Comparison of ENCODE assay signal across 18 cellular contexts in the genomic region with DNA sequence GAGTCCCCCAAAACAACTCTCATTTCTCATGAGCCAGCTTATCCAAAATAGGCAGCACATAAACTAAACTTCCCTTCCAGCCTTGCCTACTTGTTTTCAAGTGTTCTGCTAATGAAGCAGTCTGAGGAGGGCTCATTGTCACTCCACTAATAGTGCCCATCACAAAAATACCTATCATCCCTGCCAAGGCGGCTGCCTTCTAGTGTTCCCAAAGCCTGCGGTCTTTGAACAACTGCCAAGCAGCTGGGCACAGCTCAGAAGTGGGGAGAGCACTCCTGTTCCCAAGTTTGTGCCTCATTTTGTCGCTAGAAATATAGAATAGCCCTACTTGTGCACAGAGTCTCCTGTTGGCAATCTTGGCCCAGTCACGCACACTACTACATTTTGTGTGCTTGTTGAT. TPM values are rescaled to one million over a fixed set of nuclear protein-coding genes. Genes with fewer than 3 reads are reported as not detected.
A peak's percentile ranks its signal among the peaks of the same experiment; 100 is the strongest.
DNase-seq lines count a peak whose midpoint lies in the region; ATAC-seq and TF ChIP-seq lines count a peak whose summit lies in the region.
"Had no signal": no experiment of that assay in that cellular context is flagged by ENCODE, and none has a peak within 500 bp of the region (broad histone marks: within the 10 kb centered on the region; RNA-seq: fewer than 3 reads in every experiment).

No MANE protein-coding gene starts in this region.

- ATAC-seq in HG02973 (IDR thresholded peaks at IDR 0.05; ENCODE audit: unreplicated experiment): no peak
- ATAC-seq: PC-3 had no signal

- no peaks in the 10 kb centered on the region for H3K27me3 ChIP-seq in mesenchymal stem cell (ENCODE audit: control insufficient read depth in 1 of 2, insufficient read depth in 1 of 2, low read length in 2 of 2)
- no peaks in the 10 kb centered on the region for H3K27me3 ChIP-seq in thyroid gland
- no peaks in the 10 kb centered on the region for H3K27me3 ChIP-seq in neuronal stem cell (ENCODE audit: control insufficient read depth in 3 of 3, insufficient read depth in 3 of 3, low read depth in 1 of 3, low read length in 3 of 3)

- H3K14ac ChIP-seq in mesenchymal stem cell (ENCODE audit: low read length in 2 of 2) (no peak overlapping the region), neuronal stem cell (ENCODE audit: low read length) (no peak overlapping the region)

- H3K9ac ChIP-seq in mesenchymal stem cell (ENCODE audit: low read length) (no peak overlapping the region), neuronal stem cell (ENCODE audit: low read depth, low read length, poor library complexity) (no peak overlapping the region)

- H3K4me3 ChIP-seq in mesenchymal stem cell (ENCODE audit: insufficient read depth in 1 of 2, low read depth in 1 of 2, low read length in 2 of 2) (no peak overlapping the region), thyroid gland (replicated peaks in 1 of 3) (no peak overlapping the region), neuronal stem cell (ENCODE audit: low read length in 2 of 2) (no peak overlapping the region)
- H3K4me3 ChIP-seq: SK-N-MC had no signal

- H2BK12ac ChIP-seq in mesenchymal stem cell (ENCODE audit: low read length in 2 of 2) (no peak overlapping the region), neuronal stem cell (ENCODE audit: low read length) (no peak overlapping the region)

- TF ChIP-seq CTCF in thyroid gland (IDR thresholded peaks at IDR 0.05): no peak

- H3K36me3 ChIP-seq in mesenchymal stem cell (ENCODE audit: control insufficient read depth in 1 of 2, insufficient read depth in 2 of 2, low read depth in 1 of 2, low read length in 2 of 2) (peaks cover 0 to 66% of the 10 kb centered on the region in 2 experiments), thyroid gland (no peaks in the 10 kb centered on the region), neuronal stem cell (replicated peaks in 1 of 2; ENCODE audit: control insufficient read depth in 2 of 2, insufficient read depth in 2 of 2, low read length in 2 of 2) (no peaks in the 10 kb centered on the region)

- 98% methylated on average over 3 of the region's 4 CpGs for WGBS in mesenchymal stem cell
- 50 to 53% methylated on average over 4 of the region's 4 CpGs for whole genome bisulfite sequencing in thyroid gland, 2 donors
- WGBS in neuronal stem cell (ENCODE audit: extremely low coverage in 2 of 2, insufficient read length in 2 of 2, insufficient replicate concordance in 1 of 2), 2 donors: no CpG with 5 or more reads among the region's 4 CpGs

- TF ChIP-seq POLR2A in thyroid gland (IDR thresholded peaks at IDR 0.05): no peak

- no peaks in the 10 kb centered on the region for H3K9me3 ChIP-seq in mesenchymal stem cell (ENCODE audit: control insufficient read depth, low read length)
- H3K9me3 ChIP-seq in thyroid gland: no peaks in the 10 kb centered on the region
- H3K9me3 ChIP-seq in neuronal stem cell (replicated peaks in 1 of 2; ENCODE audit: control insufficient read depth in 2 of 2, insufficient read depth in 1 of 2, low read depth in 1 of 2, low read length in 2 of 2): no peaks in the 10 kb centered on the region

- H2BK5ac ChIP-seq in mesenchymal stem cell (ENCODE audit: low read depth, low read length, poor library complexity, severe bottlenecking) (no peak overlapping the region), neuronal stem cell (ENCODE audit: low read length) (no peak overlapping the region)

- peak overlapping the region; percentile 65 for H3K27ac ChIP-seq in caudate nucleus (ENCODE audit: low read depth, low read length)
- H3K27ac ChIP-seq in mesenchymal stem cell (ENCODE audit: low read length, poor library complexity, severe bottlenecking): no peak overlapping the region
- H3K27ac ChIP-seq in thyroid gland: no peak overlapping the region
- H3K27ac ChIP-seq in neuronal stem cell (replicated peaks; ENCODE audit: low read length): no peak overlapping the region
- H3K27ac ChIP-seq: 22Rv1, SK-N-MC had no signal

- H4K8ac ChIP-seq in mesenchymal stem cell (ENCODE audit: low read length) (peak overlapping the region; percentile 12), neuronal stem cell (ENCODE audit: low read depth, low read length) (no peak overlapping the region)

- H2AK5ac ChIP-seq in mesenchymal stem cell (ENCODE audit: low read length, severe bottlenecking) (no peak overlapping the region), neuronal stem cell (ENCODE audit: low read depth, low read length) (no peak overlapping the region)

- H2BK120ac ChIP-seq in mesenchymal stem cell (ENCODE audit: low read depth, low read length) (no peak overlapping the region), neuronal stem cell (ENCODE audit: low read depth, low read length) (no peak overlapping the region)

- DNase-seq in NCI-H2029 (lab: John Stamatoyannopoulos, UW): peak; percentile 21
- DNase-seq in NCI-H2029 treated with DMSO at 0.1 percent for 48 hours (lab: John Stamatoyannopoulos, UW): no peak
- DNase-seq in caudate nucleus (lab: John Stamatoyannopoulos, UW): peak in 21 of 61 donors; percentile 1 to 83 (median 22)
- no peak for DNase-seq in mesenchymal stem cell
- DNase-seq in thyroid gland: peak; percentile 50 to 51
- DNase-seq in neuronal stem cell (ENCODE audit: low spot score): no peak
- no peak for DNase-seq in NCI-H187 treated with DMSO at 0.1 percent for 48 hours (lab: John Stamatoyannopoulos, UW)
- DNase-seq: DMS153, HFFc6, KG1, NCI-H1417, NCI-H2081 treated with DMSO at 0.1 percent for 48 hours, NCI-H345, NCI-H69, PC-3 had no signal

- H3K4ac ChIP-seq in mesenchymal stem cell (ENCODE audit: low read depth in 1 of 2, low read length in 2 of 2) (no peak overlapping the region), neuronal stem cell (ENCODE audit: low read length) (no peak overlapping the region)

- no peak overlapping the region for H3K4me2 ChIP-seq in mesenchymal stem cell (ENCODE audit: low read length, poor library complexity, severe bottlenecking)
- no peak overlapping the region for H3K4me2 ChIP-seq in neuronal stem cell (ENCODE audit: insufficient read depth, low read length, poor library complexity, severe bottlenecking)

- no peak overlapping the region for H2BK15ac ChIP-seq in mesenchymal stem cell (ENCODE audit: low read depth, poor library complexity, severe bottlenecking)
- H2BK15ac ChIP-seq in neuronal stem cell (ENCODE audit: low read length): no peak overlapping the region

- H4K91ac ChIP-seq in mesenchymal stem cell (ENCODE audit: low read length): no peak overlapping the region
- no peak overlapping the region for H4K91ac ChIP-seq in neuronal stem cell (ENCODE audit: low read depth, low read length, poor library complexity)

- no peak overlapping the region for H2AFZ ChIP-seq in mesenchymal stem cell (ENCODE audit: low read depth, low read length)
- no peak overlapping the region for H2AFZ ChIP-seq in neuronal stem cell (ENCODE audit: low read length)

- H3K79me1 ChIP-seq in mesenchymal stem cell (replicated peaks; ENCODE audit: low read length, poor library complexity, severe bottlenecking): no peaks in the 10 kb centered on the region
- no peaks in the 10 kb centered on the region for H3K79me1 ChIP-seq in neuronal stem cell (ENCODE audit: low read depth, low read length)

- intact Hi-C loops in thyroid gland (cut with DNase I): no loop called here

- H3K18ac ChIP-seq in mesenchymal stem cell (ENCODE audit: low read depth in 1 of 2, low read length in 2 of 2): no peak overlapping the region
- H3K18ac ChIP-seq in neuronal stem cell (ENCODE audit: low read length): no peak overlapping the region

- H3K23ac ChIP-seq in mesenchymal stem cell (ENCODE audit: low read length in 2 of 2) (no peak overlapping the region), neuronal stem cell (ENCODE audit: low read depth, low read length, poor library complexity) (no peak overlapping the region)

- H3K4me1 ChIP-seq in mesenchymal stem cell (ENCODE audit: control insufficient read depth, insufficient read depth, low read depth, low read length) (no peaks in the 10 kb centered on the region), thyroid gland (peaks cover 8 to 12% of the 10 kb centered on the region in 2 donors), neuronal stem cell (ENCODE audit: control insufficient read depth in 2 of 2, insufficient read depth in 1 of 2, low read depth in 1 of 2, low read length in 2 of 2) (no peaks in the 10 kb centered on the region)

RNA-seq across cellular contexts. Expression of gene DTNA, which starts 50.3 kb away (rescaled TPM):
- polyA plus RNA-seq in mesenchymal stem cell (2013, experiment 1 of 2): 7.9 TPM
- 7.4 TPM for polyA plus RNA-seq in mesenchymal stem cell (2013, experiment 2 of 2)
- total RNA-seq in thyroid gland: 100 to 1,000 TPM in 2 of 4 donors, 10 to 100 TPM in 2; 81.0 to 236 (median 119) TPM
- 46.3 TPM for polyA plus RNA-seq in neuronal stem cell (2013, experiment 1 of 2)
- 49.3 TPM for polyA plus RNA-seq in neuronal stem cell (2013, experiment 2 of 2)

Comparison
In these comparisons a context has a peak if more than half of its experiments do, and no peak if none do; other contexts are left out.
1. DNase-seq: peak in NCI-H2029 (single experiment) and thyroid gland (2 of 2); none in NCI-H2029 treated with DMSO at 0.1 percent for 48 hours (single experiment), mesenchymal stem cell (single experiment), neuronal stem cell (single experiment) and NCI-H187 treated with DMSO at 0.1 percent for 48 hours (single experiment).